19 cellular contexts compared by ENCODE assay signal in the genomic region with DNA sequence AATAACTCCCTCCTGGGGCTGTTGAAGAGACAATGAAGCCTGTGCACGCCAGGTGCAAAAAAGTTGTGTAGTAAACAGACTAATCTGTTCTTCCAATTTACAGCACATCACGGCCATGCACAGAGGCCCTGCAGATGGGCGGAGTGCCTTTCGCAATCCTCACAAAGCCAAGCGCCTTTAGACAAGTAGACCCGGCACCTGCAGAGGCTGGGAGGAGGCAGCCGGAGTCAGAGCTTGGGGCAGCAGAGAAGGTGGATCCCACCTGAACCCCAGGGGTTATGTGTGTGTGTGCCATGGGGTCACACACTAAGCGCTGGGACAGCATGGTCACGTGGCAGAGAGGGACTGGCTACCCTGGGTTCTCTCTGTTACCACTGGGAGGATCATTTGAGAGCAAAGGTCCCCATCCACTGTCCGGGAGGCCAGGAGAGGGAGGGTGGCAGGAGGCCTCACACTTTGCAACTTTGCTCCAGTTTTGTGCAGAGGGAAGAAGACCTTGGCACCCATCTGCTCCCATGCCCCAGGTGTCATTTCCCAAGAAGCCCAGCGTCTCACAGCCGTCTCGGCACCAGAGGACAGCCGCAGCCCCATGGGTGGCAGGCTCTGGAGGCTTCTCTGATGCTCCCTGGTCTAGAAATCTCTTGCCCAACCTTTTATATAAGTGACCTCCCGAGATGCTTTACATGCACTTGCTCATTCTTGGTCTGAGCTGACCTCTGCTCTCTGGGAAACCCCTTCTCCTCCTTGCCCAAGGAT.
A peak's percentile ranks its signal among the peaks of the same experiment; 100 is the strongest.
DNase-seq lines count a peak whose midpoint lies in the region; ATAC-seq, FAIRE-seq and TF ChIP-seq lines count a peak whose summit lies in the region.
"Had no signal": no experiment of that assay in that cellular context is flagged by ENCODE, and none has a peak within 500 bp of the region (broad histone marks: within the 10 kb centered on the region; RNA-seq: fewer than 3 reads in every experiment).

No MANE protein-coding gene starts in this region.

- 3% methylated on average over 9 of the region's 15 CpGs for WGBS in HepG2 (ENCODE audit: low lambda C conversion rate)
- WGBS in small intestine, 3 donors = 31 to 66% (median 51%) methylated on average over 15 of the region's 15 CpGs

- CTCF ChIA-PET in HepG2 (lab: Yijun Ruan, JAX; ENCODE audit: low intra/inter-chr PET ratio, low total read pairs) = no interaction called here

- intact Hi-C loops in HepG2 (cut with micrococcal nuclease; ENCODE audit: unreplicated experiment) = loop anchor here (5.0 kb wide), 1 partner anchor 100 kb away; no protein-coding TSS in a partner anchor

- ATAC-seq in HepG2 (peak; percentile 94), GM19351 (IDR thresholded peaks at IDR 0.05; ENCODE audit: unreplicated experiment) (no peak), GM21381 (IDR thresholded peaks at IDR 0.05; ENCODE audit: unreplicated experiment) (no peak)
- ATAC-seq: foreskin keratinocyte, Panc1 had no signal

- H3F3A ChIP-seq in MM.1S (ENCODE audit: insufficient read depth, low read length) = no peaks in the 10 kb centered on the region

- in situ Hi-C loops in HepG2 (cut with HindIII; ENCODE audit: extremely low pct_ligation_motif_present, low pct_unique_long_range_greater_than_20kb) = no loop called here

- FAIRE-seq in HepG2 (lab: Jason Lieb, UNC) (peak; percentile 82), small intestine (lab: Jason Lieb, UNC) (no peak)
- FAIRE-seq: D721Med, H54, keratinocyte had no signal

- no peaks in the 10 kb centered on the region for H3K36me3 ChIP-seq in Karpas-422 (ENCODE audit: insufficient read depth, low read length)
- no peaks in the 10 kb centered on the region for H3K36me3 ChIP-seq in HepG2 (replicated peaks in 1 of 2; ENCODE audit: control insufficient read depth in 1 of 2, insufficient read depth in 2 of 2, low read length in 2 of 2)
- no peaks in the 10 kb centered on the region for H3K36me3 ChIP-seq in small intestine (ENCODE audit: control insufficient read depth in 2 of 2, insufficient read depth in 2 of 2, low read length in 2 of 2)
- H3K36me3 ChIP-seq in MM.1S (replicated peaks; ENCODE audit: insufficient read depth, low read length) = no peaks in the 10 kb centered on the region
- H3K36me3 ChIP-seq: BE2C, SJSA1 had no signal

- H3K27ac ChIP-seq in Karpas-422 (ENCODE audit: low read length) (peak overlapping the region; percentile 97), HepG2 (ENCODE audit: extremely low read length, insufficient read depth, low read length) (no peak overlapping the region), small intestine (ENCODE audit: low read depth in 1 of 2, low read length in 1 of 2) (no peak overlapping the region), MM.1S (ENCODE audit: low read length) (no peak overlapping the region)
- H3K27ac ChIP-seq: foreskin keratinocyte, SJSA1, VCaP had no signal

- peaks cover 97% of the 10 kb centered on the region for H3K4me1 ChIP-seq in Karpas-422 (ENCODE audit: low read length)
- H3K4me1 ChIP-seq in HepG2 (ENCODE audit: insufficient read depth, low read length) = peaks cover 24% of the 10 kb centered on the region
- H3K4me1 ChIP-seq in small intestine (ENCODE audit: control insufficient read depth in 2 of 2, insufficient read depth in 1 of 2, low read depth in 1 of 2, low read length in 1 of 2) = no peaks in the 10 kb centered on the region
- H3K4me1 ChIP-seq in MM.1S (ENCODE audit: low read length) = no peaks in the 10 kb centered on the region
- H3K4me1 ChIP-seq: foreskin keratinocyte had no signal

- POLR2A ChIA-PET in HepG2 (lab: Yijun Ruan, JAX) = no interaction called here

- TF ChIP-seq EP300 in HepG2 (IDR thresholded peaks at IDR 0.05; ENCODE audit: low read depth in 2 of 2, low read length in 2 of 2) (no peak), HepG2 (CRISPR knock-in tag; IDR thresholded peaks at IDR 0.05; ENCODE audit: borderline replicate concordance) (no peak)

- DNase-seq in COR-L47 (lab: John Stamatoyannopoulos, UW) = peak; percentile 65
- no peak for DNase-seq in Karpas-422
- DNase-seq in HepG2 (ENCODE audit: low spot score) = peak; percentile 34
- DNase-seq in small intestine = peak; percentile 43
- DNase-seq in MM.1S = no peak
- DNase-seq: activated CD4-positive, alpha-beta T cell treated with anti-CD3 and anti-CD28 coated beads, Interleukin-2, amount 50 U/mL, for 4 hours; BE2C; foreskin keratinocyte; midbrain; NCI-H2029 treated with DMSO at 0.1 percent for 48 hours; NCI-H524 treated with DMSO at 0.1 percent for 48 hours had no signal

- no peak overlapping the region for H2AFZ ChIP-seq in Karpas-422 (ENCODE audit: low read length)
- H2AFZ ChIP-seq in HepG2 (ENCODE audit: low read length) = no peak overlapping the region
- no peak overlapping the region for H2AFZ ChIP-seq in MM.1S (ENCODE audit: low read length)

- H3K79me2 ChIP-seq in Karpas-422 (ENCODE audit: low read length) (peaks cover 49% of the 10 kb centered on the region), HepG2 (ENCODE audit: insufficient read depth, low read length) (no peaks in the 10 kb centered on the region), MM.1S (ENCODE audit: low read length) (no peaks in the 10 kb centered on the region)

- H3K9me3 ChIP-seq in Karpas-422 (ENCODE audit: low read length) = no peaks in the 10 kb centered on the region
- no peaks in the 10 kb centered on the region for H3K9me3 ChIP-seq in HepG2 (ENCODE audit: low read length)
- H3K9me3 ChIP-seq in small intestine (ENCODE audit: control insufficient read depth, low read depth) = no peaks in the 10 kb centered on the region
- no peaks in the 10 kb centered on the region for H3K9me3 ChIP-seq in MM.1S (replicated peaks; ENCODE audit: insufficient read depth, low read length)
- H3K9me3 ChIP-seq: BE2C, SJSA1 had no signal

- H3K9ac ChIP-seq in Karpas-422 (ENCODE audit: low read length) (peak overlapping the region; percentile 74), HepG2 (ENCODE audit: insufficient read depth, low read depth, low read length) (0 out of 2 replicates have a peak overlapping the region, but pooled peaks have one; percentile 23), MM.1S (ENCODE audit: low read length) (no peak overlapping the region)

- H3K4me3 ChIP-seq in Karpas-422 (ENCODE audit: low read length) (no peak overlapping the region), HepG2 (replicated peaks in 1 of 3; ENCODE audit: insufficient read depth in 1 of 3, low read depth in 2 of 3, low read length in 3 of 3) (peak overlapping the region in 2 of 3 experiments; percentile 18 to 54; a peak in 3 of 6 replicates), small intestine (ENCODE audit: low read depth in 1 of 2, low read length in 2 of 2) (no peak overlapping the region), MM.1S (ENCODE audit: low read length) (no peak overlapping the region)
- H3K4me3 ChIP-seq: SJSA1 had no signal

- TF ChIP-seq POLR2A in HepG2 (IDR thresholded peaks at IDR 0.05; ENCODE audit: insufficient read depth in 1 of 2, low read depth in 2 of 2, low read length in 2 of 2) = no peak

- H3K9me2 ChIP-seq in Karpas-422 (replicated peaks; ENCODE audit: insufficient read depth, low read length) (no peaks in the 10 kb centered on the region), MM.1S (replicated peaks; ENCODE audit: insufficient read depth, low read length) (no peaks in the 10 kb centered on the region)

- H3K27me3 ChIP-seq in Karpas-422 (ENCODE audit: low read length) = no peaks in the 10 kb centered on the region
- H3K27me3 ChIP-seq in HepG2 (ENCODE audit: control insufficient read depth in 1 of 2, insufficient read depth in 2 of 2, low read length in 2 of 2) = no peaks in the 10 kb centered on the region
- no peaks in the 10 kb centered on the region for H3K27me3 ChIP-seq in small intestine (ENCODE audit: control insufficient read depth in 2 of 2, insufficient read depth in 2 of 2, low read length in 2 of 2)
- H3K27me3 ChIP-seq in MM.1S (replicated peaks; ENCODE audit: insufficient read depth, low read length) = no peaks in the 10 kb centered on the region
- H3K27me3 ChIP-seq: BE2C, foreskin keratinocyte, SJSA1 had no signal

- H4K20me1 ChIP-seq in Karpas-422 (ENCODE audit: insufficient read depth, low read depth, low read length) (no peaks in the 10 kb centered on the region), HepG2 (ENCODE audit: insufficient read depth, low read length) (peaks cover 6% of the 10 kb centered on the region; the same call in 1 of the 2 replicates), MM.1S (ENCODE audit: insufficient read depth, low read length) (no peaks in the 10 kb centered on the region)

- TF ChIP-seq CTCF in HepG2 (CRISPR knock-in tag; IDR thresholded peaks at IDR 0.05) (peak; percentile 28; the same call in 1 of the 2 replicates), MM.1S (IDR thresholded peaks at IDR 0.05; ENCODE audit: low read length) (no peak)

- 0 out of 2 replicates have a peak, but pooled peaks have one; percentile 26 for TF ChIP-seq RAD21 in HepG2 (CRISPR knock-in tag; IDR thresholded peaks at IDR 0.05)

- BruUV-seq in HepG2 (replicated peaks; lab: Mats Ljungman, UMichigan) = no TSS peak

- peak overlapping the region; percentile 78 for H3K4me2 ChIP-seq in Karpas-422 (ENCODE audit: low read depth, low read length, poor library complexity, severe bottlenecking)
- H3K4me2 ChIP-seq in HepG2 (ENCODE audit: low read depth, low read length) = peak overlapping the region; percentile 68
- H3K4me2 ChIP-seq in MM.1S (ENCODE audit: low read depth, low read length) = no peak overlapping the region

TF ChIP-seq in HepG2, 621 proteins besides CTCF, POLR2A, EP300 and RAD21 (continues in another document):
- TF ChIP-seq, protein P1, sequence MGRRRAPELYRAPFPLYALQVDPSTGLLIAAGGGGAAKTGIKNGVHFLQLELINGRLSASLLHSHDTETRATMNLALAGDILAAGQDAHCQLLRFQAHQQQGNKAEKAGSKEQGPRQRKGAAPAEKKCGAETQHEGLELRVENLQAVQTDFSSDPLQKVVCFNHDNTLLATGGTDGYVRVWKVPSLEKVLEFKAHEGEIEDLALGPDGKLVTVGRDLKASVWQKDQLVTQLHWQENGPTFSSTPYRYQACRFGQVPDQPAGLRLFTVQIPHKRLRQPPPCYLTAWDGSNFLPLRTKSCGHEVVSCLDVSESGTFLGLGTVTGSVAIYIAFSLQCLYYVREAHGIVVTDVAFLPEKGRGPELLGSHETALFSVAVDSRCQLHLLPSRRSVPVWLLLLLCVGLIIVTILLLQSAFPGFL (CRISPR knock-in tag; IDR thresholded peaks at IDR 0.05) = no peak
- TF ChIP-seq ZBTB20 (CRISPR knock-in tag; IDR thresholded peaks at IDR 0.05; ENCODE audit: borderline replicate concordance, low read depth) = no peak
- no peak for TF ChIP-seq ZSCAN12 (CRISPR knock-in tag; IDR thresholded peaks at IDR 0.05)
- TF ChIP-seq HES4 (CRISPR knock-in tag; IDR thresholded peaks at IDR 0.05; ENCODE audit: borderline replicate concordance) = no peak
- no peak for TF ChIP-seq KDM4B (CRISPR knock-in tag; IDR thresholded peaks at IDR 0.05)
- no peak for TF ChIP-seq RBM39 (IDR thresholded peaks at IDR 0.05; ENCODE audit: low read depth, low read length, poor library complexity, severe bottlenecking)

Comparison
In these comparisons a context has a peak if more than half of its experiments do, and no peak if none do; other contexts are left out.
1. DNase-seq: peak in COR-L47 (single experiment), HepG2 (single experiment) and small intestine (single experiment); none in Karpas-422 (single experiment) and MM.1S (single experiment).
2. H3K4me3 ChIP-seq: peak in HepG2 (2 of 3); none in Karpas-422 (single experiment), small intestine (0 of 2) and MM.1S (single experiment).